In genomic region chr10:6148251-6148691, GRCh38 we compare ENCODE assay signal across 12 cellular contexts. TPM values are rescaled to one million over a fixed set of nuclear protein-coding genes. Genes with fewer than 3 reads are reported as not detected.
A peak's percentile ranks its signal among the peaks of the same experiment; 100 is the strongest.
DNase-seq lines count a peak whose midpoint lies in the region; ATAC-seq, FAIRE-seq and TF ChIP-seq lines count a peak whose summit lies in the region.
"Had no signal": no experiment of that assay in that cellular context is flagged by ENCODE, and none has a peak within 500 bp of the region (broad histone marks: within the 10 kb centered on the region; RNA-seq: fewer than 3 reads in every experiment).

No MANE protein-coding gene starts in this region.

- H3K23me2 ChIP-seq in H1 (ENCODE audit: low read depth, low read length), result peaks cover 14% of the 10 kb centered on the region; the same call in 1 of the 2 replicates

- no peak overlapping the region for H4K91ac ChIP-seq in H1 (replicated peaks; ENCODE audit: insufficient read length, low read length)

- H3K4me1 ChIP-seq in OCI-LY1 (ENCODE audit: insufficient read depth, low read length, severe bottlenecking), result peaks cover 59% of the 10 kb centered on the region
- H3K4me1 ChIP-seq in H1 (replicated peaks in 1 of 4; ENCODE audit: control insufficient read depth in 3 of 4, insufficient read depth in 4 of 4, low read length in 3 of 4), result peaks cover 0 to 11% (median 8%) of the 10 kb centered on the region in 4 experiments; a peak in 6 of 7 replicates

- TF ChIP-seq CTCF in OCI-LY1 (IDR thresholded peaks at IDR 0.05; ENCODE audit: low read length) (no peak), H1 (IDR thresholded peaks at IDR 0.05; ENCODE audit: control extremely low read depth in 1 of 3, insufficient read depth in 1 of 3, low read depth in 1 of 3, low read length in 3 of 3) (no peak)

- no peak for TF ChIP-seq POLR2A in H1 (IDR thresholded peaks at IDR 0.05; ENCODE audit: control extremely low read depth in 1 of 2, low read depth in 2 of 2, low read length in 2 of 2)

- H3K9ac ChIP-seq in OCI-LY1 (ENCODE audit: low read length), result no peak overlapping the region; the same call in 1 of the 2 replicates
- no peak overlapping the region for H3K9ac ChIP-seq in H1 (replicated peaks in 1 of 4; ENCODE audit: extremely low read depth in 1 of 4, low read depth in 3 of 4, low read length in 3 of 4)

- H2AK5ac ChIP-seq in H1 (ENCODE audit: low read depth, low read length), result no peak overlapping the region

- H3K79me2 ChIP-seq in OCI-LY1 (ENCODE audit: insufficient read depth, low read length), result no peaks in the 10 kb centered on the region
- H3K79me2 ChIP-seq in H1 (ENCODE audit: control insufficient read depth in 1 of 2, insufficient read depth in 2 of 2, low read length in 2 of 2), result peaks cover 0 to 16% of the 10 kb centered on the region in 2 experiments; a peak in 2 of 4 replicates

- no peaks in the 10 kb centered on the region for H3K9me3 Mint-ChIP-seq in activated T-cell treated with anti-CD3 and anti-CD28 coated beads, Interleukin-2, amount 50 U/mL, for 24 hours

- H2BK12ac ChIP-seq in H1 (ENCODE audit: low read depth, low read length), result no peak overlapping the region

- 0 out of 2 replicates have a peak, but pooled peaks cover 5% of the 10 kb centered on the region for H3K36me3 ChIP-seq in OCI-LY1 (ENCODE audit: insufficient read depth, low read length)
- no peaks in the 10 kb centered on the region for H3K36me3 ChIP-seq in H1 (ENCODE audit: control insufficient read depth in 2 of 4, insufficient read depth in 4 of 4, low read length in 3 of 4)
- H3K36me3 ChIP-seq: WERI-Rb-1 had no signal

- TF ChIP-seq RAD21 in H1 (IDR thresholded peaks at IDR 0.05 in 1 of 2, conservative IDR thresholded peaks at IDR 0.05 in 1 of 2; ENCODE audit: low read depth in 2 of 2, low read length in 2 of 2), result no peak

- FAIRE-seq in H1 (lab: Jason Lieb, UNC), result no peak
- FAIRE-seq: endothelial cell of umbilical vein had no signal

- H3K4me3 ChIP-seq in OCI-LY1 (ENCODE audit: low read depth, low read length, poor library complexity, severe bottlenecking), result no peak overlapping the region
- no peak overlapping the region for H3K4me3 ChIP-seq in H1 (ENCODE audit: extremely low read depth in 1 of 4, insufficient read depth in 2 of 4, low read depth in 3 of 4, low read length in 4 of 4)

- H2BK15ac ChIP-seq in H1 (ENCODE audit: low read length), result peak overlapping the region; percentile 61; the same call in 1 of the 2 replicates

- H4K8ac ChIP-seq in H1 (ENCODE audit: extremely low read depth, insufficient read depth, low read length), result no peak overlapping the region

- no peak for ATAC-seq in stimulated activated naive CD8-positive, alpha-beta T cell treated with anti-CD3 and anti-CD28 coated beads, Interleukin-15, Interleukin-2, amounts not matched to agents 100 U/mL and 50 U/mL, for 24 hours
- no peak for ATAC-seq in GM18867 (IDR thresholded peaks at IDR 0.05; ENCODE audit: unreplicated experiment)

- H2BK120ac ChIP-seq in H1 (replicated peaks; ENCODE audit: low read depth, low read length), result no peak overlapping the region

- peaks cover 66% of the 10 kb centered on the region for H3K4me1 Mint-ChIP-seq in activated T-cell treated with anti-CD3 and anti-CD28 coated beads, Interleukin-2, amount 50 U/mL, for 24 hours (ENCODE audit: low read depth)

- peak overlapping the region; percentile 36 for H3K27ac ChIP-seq in OCI-LY1 (ENCODE audit: low read depth, low read length, poor library complexity, severe bottlenecking)
- H3K27ac ChIP-seq in H1 (ENCODE audit: low read depth, low read length), result no peak overlapping the region
- H3K27ac ChIP-seq: WERI-Rb-1 had no signal

- no peaks in the 10 kb centered on the region for H3K9me2 ChIP-seq in OCI-LY1 (ENCODE audit: low read depth, low read length)

- no peaks in the 10 kb centered on the region for H3K27me3 Mint-ChIP-seq in activated T-cell treated with anti-CD3 and anti-CD28 coated beads, Interleukin-2, amount 50 U/mL, for 24 hours

- POLR2A ChIA-PET in H1 (lab: Charles Lee; ENCODE audit: partially characterized antibody), result no interaction called here

- no peak overlapping the region for H4K5ac ChIP-seq in H1 (ENCODE audit: insufficient read length, low read depth, low read length)

- H2BK20ac ChIP-seq in H1 (ENCODE audit: low read length), result no peak overlapping the region

- no peaks in the 10 kb centered on the region for H3F3A ChIP-seq in OCI-LY1 (ENCODE audit: insufficient read depth, low read length)

- H3K23ac ChIP-seq in H1 (ENCODE audit: insufficient read length), result no peak overlapping the region

- no peak overlapping the region for H3K56ac ChIP-seq in H1 (replicated peaks; ENCODE audit: insufficient read length, low read depth, low read length)

- peaks cover 8% of the 10 kb centered on the region for H3K79me1 ChIP-seq in H1 (ENCODE audit: low read depth, low read length)

- H3K27me3 ChIP-seq in OCI-LY1 (ENCODE audit: insufficient read depth, low read length), result no peaks in the 10 kb centered on the region
- H3K27me3 ChIP-seq in H1 (replicated peaks in 1 of 4; ENCODE audit: control insufficient read depth in 3 of 4, extremely low read depth in 1 of 4, insufficient read depth in 3 of 4, low read length in 3 of 4), result peaks cover 1 to 16% (median 6%) of the 10 kb centered on the region in 4 experiments; a peak in 4 of 7 replicates

- no peak for TF ChIP-seq EP300 in H1 (IDR thresholded peaks at IDR 0.05; ENCODE audit: borderline replicate concordance in 1 of 2, low read depth in 2 of 2, low read length in 2 of 2)

- H2BK5ac ChIP-seq in H1 (ENCODE audit: low read depth, low read length), result peak overlapping the region; percentile 77; the same call in 1 of the 2 replicates

- no peak overlapping the region for H3K4ac ChIP-seq in H1 (replicated peaks; ENCODE audit: insufficient read length, low read depth, low read length)

- H3K27ac Mint-ChIP-seq in activated T-cell treated with anti-CD3 and anti-CD28 coated beads, Interleukin-2, amount 50 U/mL, for 24 hours, result peak overlapping the region; percentile 2

- CTCF ChIA-PET in H1 (lab: Charles Lee; ENCODE audit: partially characterized antibody), result interaction anchor here (0.9 to 7.4 kb wide), 8 partner anchors 9 to 254 kb away, joined by 3 to 51 read pairs (median 4); partner anchors contain the start of gene PFKFB3

- peak overlapping the region; percentile 3 for H3K4me3 Mint-ChIP-seq in activated T-cell treated with anti-CD3 and anti-CD28 coated beads, Interleukin-2, amount 50 U/mL, for 24 hours

- H3K9me3 ChIP-seq in OCI-LY1 (ENCODE audit: low read length), result no peaks in the 10 kb centered on the region
- H3K9me3 ChIP-seq in H1 (ENCODE audit: insufficient read depth in 2 of 2, low read depth in 1 of 2, low read length in 1 of 2), result no peaks in the 10 kb centered on the region

- peaks cover 61% of the 10 kb centered on the region for H3K36me3 Mint-ChIP-seq in activated T-cell treated with anti-CD3 and anti-CD28 coated beads, Interleukin-2, amount 50 U/mL, for 24 hours (ENCODE audit: low read depth)

- H3K14ac ChIP-seq in H1 (ENCODE audit: insufficient read length), result no peak overlapping the region

- H4K20me1 ChIP-seq in OCI-LY1 (ENCODE audit: insufficient read depth, low read length), result no peaks in the 10 kb centered on the region
- peaks cover 2 to 18% of the 10 kb centered on the region in 2 experiments for H4K20me1 ChIP-seq in H1 (replicated peaks in 1 of 2; ENCODE audit: control insufficient read depth in 1 of 2, insufficient read depth in 2 of 2, low read length in 2 of 2)

- no peak for DNase-seq in activated T-cell treated with anti-CD3 and anti-CD28 coated beads, Interleukin-2, amount 50 U/mL, for 24 hours
- DNase-seq in activated T-cell treated with anti-CD3 and anti-CD28 coated beads, Interleukin-2, amount 50 U/mL, for 48 hours, result no peak
- DNase-seq in H1 (ENCODE audit: low read depth in 1 of 2, low spot score in 2 of 2) (no peak), NCI-H748 (lab: John Stamatoyannopoulos, UW; ENCODE audit: unreplicated experiment) (no peak), amniotic stem cell (lab: John Stamatoyannopoulos, UW) (no peak)
- DNase-seq in stimulated activated naive CD8-positive, alpha-beta T cell treated with anti-CD3 and anti-CD28 coated beads, Interleukin-15, Interleukin-2, amounts not matched to agents 100 U/mL and 50 U/mL, for 24 hours, result peak; percentile 33
- DNase-seq: amygdala, NCI-H748 treated with DMSO at 0.1 percent for 48 hours, WERI-Rb-1 had no signal

- 81% methylated on average over 7 of the region's 7 CpGs; no CpG with 5 or more reads in 1 of the 2 experiments for WGBS in H1 (ENCODE audit: extremely low coverage in 1 of 2, insufficient coverage in 1 of 2, insufficient read length in 1 of 2, insufficient replicate concordance in 2 of 2, low coverage in 1 of 2, low lambda C conversion rate in 2 of 2, missing lambda C conversion rate in 1 of 2), 2 experiments

- no peak overlapping the region for H3K18ac ChIP-seq in H1 (ENCODE audit: extremely low read depth, low read length)

- H3K4me2 ChIP-seq in OCI-LY1 (ENCODE audit: low read length), result peak overlapping the region; percentile 24; the same call in 1 of the 2 replicates
- no peak overlapping the region for H3K4me2 ChIP-seq in H1 (ENCODE audit: insufficient read depth in 1 of 2, low read depth in 2 of 2, low read length in 2 of 2)

- H2AFZ ChIP-seq in OCI-LY1 (ENCODE audit: low read length), result no peak overlapping the region
- H2AFZ ChIP-seq in H1 (ENCODE audit: low read length), result no peak overlapping the region

TF ChIP-seq in H1, 55 proteins besides CTCF, POLR2A, EP300 and RAD21 (continues in another document):
- TF ChIP-seq CBX8 (IDR thresholded peaks at IDR 0.05; ENCODE audit: borderline replicate concordance, low read depth, low read length) (no peak), POLR2AphosphoS5 (IDR thresholded peaks at IDR 0.05; ENCODE audit: low read depth, low read length) (peak; percentile 39; the same call in 1 of the 2 replicates)

RNA-seq across cellular contexts. Expression of gene PFKFB3, which starts 54.5 kb away (rescaled TPM):
- 27.3 and 32.0 TPM in 2 replicates for total RNA-seq in H1 (2021; fragmentation: NEBNext Ultra II Directional; extraction: Animal tissue kit (Norgen Biotek cat#: 25700))
- polyA plus RNA-seq in H1 (2011; rRNA removed), result 15.6 and 27.5 TPM in 2 replicates
- 16.8 TPM for polyA plus RNA-seq in H1 (2011; cell fraction: cytosol; rRNA removed)
- 47.6 TPM for polyA plus RNA-seq in H1 (2011; cell fraction: nucleus; rRNA removed)
- polyA plus RNA-seq in H1 (2012, experiment 1 of 2), result 18.4 to 25.7 TPM (median 22.3 TPM) in 4 replicates
- polyA plus RNA-seq in H1 (2012, experiment 2 of 2), result 11.8 TPM
- polyA plus RNA-seq in H1 (2013, experiment 1 of 2), result 11.7 TPM
- polyA plus RNA-seq in H1 (2013, experiment 2 of 2), result 11.3 TPM
- 28.8 and 34.1 TPM in 2 replicates for polyA minus RNA-seq in H1 (2011; rRNA and poly(A)+ RNA removed)
- polyA minus RNA-seq in H1 (2011; cell fraction: cytosol; rRNA and poly(A)+ RNA removed), result 15.3 TPM
- polyA minus RNA-seq in H1 (2011; cell fraction: nucleus; rRNA and poly(A)+ RNA removed), result 55.3 TPM

RNA-seq across cellular contexts. Expression of gene RBM17, which starts 59.4 kb away (rescaled TPM):
- 120 and 128 TPM in 2 replicates for total RNA-seq in H1 (2021; fragmentation: NEBNext Ultra II Directional; extraction: Animal tissue kit (Norgen Biotek cat#: 25700))
- 15.7 and 22.9 TPM in 2 replicates for polyA plus RNA-seq in H1 (2011; rRNA removed)
- 46.4 TPM for polyA plus RNA-seq in H1 (2011; cell fraction: cytosol; rRNA removed)
- 85.1 TPM for polyA plus RNA-seq in H1 (2011; cell fraction: nucleus; rRNA removed)
- 97.6 to 142 TPM (median 112 TPM) in 4 replicates for polyA plus RNA-seq in H1 (2012, experiment 1 of 2)
- 18.0 TPM for polyA plus RNA-seq in H1 (2012, experiment 2 of 2)
- polyA plus RNA-seq in H1 (2013, experiment 1 of 2), result 105 TPM
- 105 TPM for polyA plus RNA-seq in H1 (2013, experiment 2 of 2)
- 23.0 and 32.3 TPM in 2 replicates for polyA minus RNA-seq in H1 (2011; rRNA and poly(A)+ RNA removed)
- polyA minus RNA-seq in H1 (2011; cell fraction: cytosol; rRNA and poly(A)+ RNA removed), result 26.4 TPM
- 41.5 TPM for polyA minus RNA-seq in H1 (2011; cell fraction: nucleus; rRNA and poly(A)+ RNA removed)
